ENCODE assay signal across 8 cellular contexts in the genomic region with DNA sequence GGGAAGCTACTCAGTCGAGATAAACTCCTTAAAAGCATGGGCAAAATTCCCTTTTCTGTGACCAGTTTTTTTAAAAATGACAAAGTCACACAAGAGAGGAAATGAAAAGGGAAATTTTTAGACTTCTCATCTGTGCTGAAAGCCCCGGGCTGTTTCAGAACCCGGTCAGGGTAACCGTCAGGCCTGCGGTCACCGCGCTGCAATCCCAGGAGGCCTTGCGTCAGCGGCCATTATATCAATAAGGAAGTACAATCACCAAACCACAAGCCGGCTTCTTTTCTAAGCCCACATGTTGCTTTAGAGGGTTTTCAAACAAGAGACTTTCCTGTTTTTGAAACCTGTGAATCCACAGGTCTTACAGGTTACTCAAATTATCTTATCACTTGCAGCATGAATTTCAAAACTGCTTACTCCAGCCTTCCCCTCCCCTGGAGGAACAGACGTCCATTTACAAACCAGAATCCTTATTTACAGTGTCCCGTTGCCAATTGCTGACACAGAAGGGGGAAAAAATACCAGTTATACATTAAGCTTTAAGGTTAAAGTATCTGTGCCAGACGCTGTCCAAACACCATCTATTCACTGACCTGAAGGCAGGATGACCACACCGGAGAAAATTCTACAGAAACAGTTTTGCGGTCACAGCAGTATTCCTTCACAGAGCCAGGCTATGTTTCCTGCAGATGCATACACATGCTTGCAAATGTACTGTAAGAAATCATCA.
DNase-seq lines count a peak whose midpoint lies in the region; ATAC-seq and TF ChIP-seq lines count a peak whose summit lies in the region.

No MANE protein-coding gene starts in this region.

- H3K4me1 ChIP-seq in ascending aorta, result peaks cover 13 to 41% of the 10 kb centered on the region in 2 donors

- no peaks in the 10 kb centered on the region for H3K36me3 ChIP-seq in ascending aorta

- DNase-seq in AG10803 (ENCODE audit: low read depth), result peak; percentile 96
- peak; percentile 88 for DNase-seq in T-helper 22 cell (ENCODE audit: low read depth)
- peak; percentile 75 to 94 for DNase-seq in ascending aorta (ENCODE audit: low spot score in 2 of 2)
- peak; percentile 93 for DNase-seq in kidney glomerular epithelial cell (lab: John Stamatoyannopoulos, UW)
- DNase-seq in stimulated activated CD4-positive, alpha-beta T cell treated with anti-CD3 and anti-CD28 coated beads, Interleukin-4, amount 100 ng/mL, for 24 hours, result peak; percentile 91
- DNase-seq in superior temporal gyrus (ENCODE audit: extremely low spot score), result no peak

- peak overlapping the region; percentile 81 to 85 for H3K27ac ChIP-seq in ascending aorta

- no peaks in the 10 kb centered on the region for H3K27me3 ChIP-seq in ascending aorta

- ATAC-seq in GM19397 (IDR thresholded peaks at IDR 0.05; ENCODE audit: unreplicated experiment) (peak; percentile 80), HG03565 (IDR thresholded peaks at IDR 0.05; ENCODE audit: unreplicated experiment) (peak; percentile 75)

- H3K9me3 ChIP-seq in ascending aorta, result no peaks in the 10 kb centered on the region

- H3K4me3 ChIP-seq in AG10803 (ENCODE audit: low read length) (peak overlapping the region; percentile 36), ascending aorta (peak overlapping the region in 1 of 2 donors; percentile 32)

- TF ChIP-seq CTCF in AG10803 (conservative IDR thresholded peaks at IDR 0.05; ENCODE audit: low read length), result 0 out of 2 replicates have a peak, but pooled peaks have one; percentile 1
- no peak for TF ChIP-seq CTCF in ascending aorta (IDR thresholded peaks at IDR 0.05)

- intact Hi-C loops in ascending aorta (cut with DNase I), result loop anchor here (2.0 kb wide), 1 partner anchor 37 kb away; no protein-coding TSS in a partner anchor
